Comparison of ENCODE assay signal across 8 cellular contexts in genomic region chr4:122930877-122931276, GRCh38. TPM values are rescaled to one million over a fixed set of nuclear protein-coding genes. Genes with fewer than 3 reads are reported as not detected.
DNase-seq lines count a peak whose midpoint lies in the region; ATAC-seq and TF ChIP-seq lines count a peak whose summit lies in the region.
"Had no signal": no experiment of that assay in that cellular context is flagged by ENCODE, and none has a peak within 500 bp of the region (broad histone marks: within the 10 kb centered on the region; RNA-seq: fewer than 3 reads in every experiment).

No MANE protein-coding gene starts in this region.

- no peak overlapping the region for H3K4me3 Mint-ChIP-seq in endothelial cell (ENCODE audit: unreplicated experiment)

- H3K9me3 ChIP-seq in prostate gland: no peaks in the 10 kb centered on the region

- no peak overlapping the region for H3K27ac ChIP-seq in prostate gland

- ATAC-seq in GM18867 (IDR thresholded peaks at IDR 0.05; ENCODE audit: unreplicated experiment): no peak

- no peaks in the 10 kb centered on the region for H3K4me1 Mint-ChIP-seq in endothelial cell (ENCODE audit: unreplicated experiment)

- intact Hi-C loops in prostate gland (cut with DNase I): no loop called here

- no peak overlapping the region for H3K27ac Mint-ChIP-seq in endothelial cell (ENCODE audit: unreplicated experiment)

- no peaks in the 10 kb centered on the region for H3K9me3 Mint-ChIP-seq in endothelial cell (ENCODE audit: unreplicated experiment)

- H3K27me3 ChIP-seq in prostate gland (replicated peaks; ENCODE audit: insufficient read depth): no peaks in the 10 kb centered on the region

- H3K4me3 ChIP-seq in prostate gland: no peak overlapping the region

- no peaks in the 10 kb centered on the region for H3K4me1 ChIP-seq in prostate gland (replicated peaks)

- H3K36me3 Mint-ChIP-seq in endothelial cell (ENCODE audit: low read depth, unreplicated experiment): peaks cover 4% of the 10 kb centered on the region

- no peaks in the 10 kb centered on the region for H3K36me3 ChIP-seq in prostate gland

- no peaks in the 10 kb centered on the region for H3K27me3 Mint-ChIP-seq in endothelial cell (ENCODE audit: unreplicated experiment)

- no peak for TF ChIP-seq POLR2A in prostate gland (IDR thresholded peaks at IDR 0.05)

- TF ChIP-seq CTCF in GM12873 (IDR thresholded peaks at IDR 0.05; ENCODE audit: insufficient read depth, low read depth, low read length, missing control alignments): peak; percentile 17
- peak; percentile 70 for TF ChIP-seq CTCF in endothelial cell (IDR thresholded peaks at IDR 0.05; ENCODE audit: unreplicated experiment)
- TF ChIP-seq CTCF in prostate gland (IDR thresholded peaks at IDR 0.05): peak; percentile 18 to 38 (median 36)

- peak; percentile 1 for DNase-seq in NCI-H748 (lab: John Stamatoyannopoulos, UW; ENCODE audit: unreplicated experiment)
- DNase-seq in endothelial cell (ENCODE audit: low spot score): no peak
- no peak for DNase-seq in prostate gland (ENCODE audit: low spot score)
- no peak for DNase-seq in NCI-H1436 treated with DMSO at 0.1 percent for 48 hours (lab: John Stamatoyannopoulos, UW)
- DNase-seq in T1000 (lab: John Stamatoyannopoulos, UW): no peak
- DNase-seq: activated CD4-positive, alpha-beta T cell treated with anti-CD3 and anti-CD28 coated beads for 4 hours had no signal

RNA-seq across cellular contexts. Expression of gene NUDT6, which starts 8.5 kb away (rescaled TPM):
- 6.5 TPM for total RNA-seq in endothelial cell (ENCODE audit: unreplicated experiment)
- 10 to 100 TPM in 1 of 2 donors, 1 to 10 TPM in 1; 6.6 to 12.4 TPM for total RNA-seq in prostate gland

Comparison
In these comparisons a context has a peak if more than half of its experiments do, and no peak if none do; other contexts are left out.
1. CTCF ChIP-seq: peak in every context shown above with its lines; median percentile 70 in endothelial cell; 36 in prostate gland; 17 in GM12873.